ENCODE assay signal across 8 cellular contexts in genomic region chr10:100185364-100186252, GRCh38. TPM values are rescaled to one million over a fixed set of nuclear protein-coding genes. Genes with fewer than 3 reads are reported as not detected.
DNase-seq lines count a peak whose midpoint lies in the region; ATAC-seq and TF ChIP-seq lines count a peak whose summit lies in the region.

Gene ERLIN1, minus strand, starts transcription at chr10:100186029. Its CDS starts 403 bp downstream, at chr10:100185626.

- H3K9me3 ChIP-seq in parathyroid adenoma (ENCODE audit: control insufficient read depth, low read length) (no peaks in the 10 kb centered on the region), tibial artery (no peaks in the 10 kb centered on the region)

- no peaks in the 10 kb centered on the region for H3K36me3 ChIP-seq in parathyroid adenoma (ENCODE audit: control insufficient read depth, insufficient read depth, low read length)
- peaks cover 4 to 22% (median 9%) of the 10 kb centered on the region in 3 donors for H3K36me3 ChIP-seq in tibial artery

- TF ChIP-seq POLR2A in GM10847 (IDR thresholded peaks at IDR 0.05; ENCODE audit: extremely low read depth, insufficient read length) = peak; percentile 83

- H2AFZ ChIP-seq in parathyroid adenoma = peak within 1 kb of the TSS; percentile 93

- peak within 1 kb of the TSS; percentile 75 for H3K9ac ChIP-seq in parathyroid adenoma

- intact Hi-C loops in Right ventricle myocardium superior (cut with DNase I) (no loop called here), tibial artery (cut with DNase I; ENCODE audit: low total_unique reads) (no loop called here)

- H3K4me1 ChIP-seq in parathyroid adenoma (peaks cover 11% of the 10 kb centered on the region), tibial artery (peaks cover 0 to 29% (median 11%) of the 10 kb centered on the region in 4 donors)

- ATAC-seq in HG02642 (IDR thresholded peaks at IDR 0.05; ENCODE audit: poor library complexity, unreplicated experiment) = peak; percentile 87
- peak; percentile 99 for ATAC-seq in Right ventricle myocardium superior (ENCODE audit: poor library complexity)

- no peaks in the 10 kb centered on the region for H3K27me3 ChIP-seq in parathyroid adenoma (ENCODE audit: control insufficient read depth, insufficient read depth, low read length)
- no peaks in the 10 kb centered on the region for H3K27me3 ChIP-seq in tibial artery

- H3K27ac ChIP-seq in parathyroid adenoma (peak within 1 kb of the TSS; percentile 74), tibial artery (peak within 1 kb of the TSS; percentile 90 to 91)

- H3K4me3 ChIP-seq in parathyroid adenoma (ENCODE audit: low read depth, low read length) (peak within 1 kb of the TSS; percentile 82), tibial artery (peak within 1 kb of the TSS; percentile 85 to 98)

- TF ChIP-seq CTCF in parathyroid adenoma (IDR thresholded peaks at IDR 0.05) = no peak
- TF ChIP-seq CTCF in tibial artery (IDR thresholded peaks at IDR 0.05) = no peak

- peak; percentile 81 for DNase-seq in NCI-H128 (lab: John Stamatoyannopoulos, UW; ENCODE audit: unreplicated experiment)
- peak; percentile 69 to 81 for DNase-seq in SW 1271 (lab: John Stamatoyannopoulos, UW)
- peak; percentile 90 for DNase-seq in activated naive CD8-positive, alpha-beta T cell treated with anti-CD3 and anti-CD28 coated beads, Interleukin-2, amount 50 U/mL, for 16 hours (ENCODE audit: low read depth, low spot score)
- DNase-seq in Right ventricle myocardium superior = peak; percentile 96
- peak; percentile 88 to 95 for DNase-seq in tibial artery

- peak within 1 kb of the TSS; percentile 85 for H3K4me2 ChIP-seq in parathyroid adenoma (ENCODE audit: low read length)

- peaks cover 10% of the 10 kb centered on the region for H3K79me2 ChIP-seq in parathyroid adenoma

RNA-seq across cellular contexts. Expression of gene ERLIN1, which starts in this region (rescaled TPM):
- 6.9 TPM for total RNA-seq in Right ventricle myocardium superior

Comparison
In these comparisons a context has a peak if more than half of its experiments do, and no peak if none do; other contexts are left out.
1. Peak in every context shown above with its lines: DNase-seq, ATAC-seq, H3K4me3 ChIP-seq and H3K27ac ChIP-seq.